Comparison of ENCODE assay signal across 41 cellular contexts in the genomic region with DNA sequence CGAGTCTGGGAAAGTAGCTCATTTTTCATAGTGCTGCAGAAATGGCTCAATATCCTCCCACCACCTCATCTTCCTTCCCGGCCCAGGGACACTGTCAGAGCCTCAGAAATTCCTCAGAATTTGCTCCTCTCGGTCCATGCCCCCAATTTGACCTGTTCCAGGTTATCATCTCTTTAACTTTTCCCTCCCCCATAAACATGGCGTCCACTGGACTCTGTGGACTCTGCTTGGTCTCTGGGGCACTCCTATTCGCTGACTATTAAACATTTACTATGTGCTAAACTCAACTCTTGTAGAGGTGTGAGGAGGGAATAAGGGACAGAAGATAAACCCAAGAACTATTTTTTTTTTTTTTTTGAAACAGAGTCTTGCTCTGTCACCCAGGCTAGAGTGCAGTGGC. TPM values are rescaled to one million over a fixed set of nuclear protein-coding genes. Genes with fewer than 3 reads are reported as not detected.
"Had no signal": no experiment of that assay in that cellular context is flagged by ENCODE, and none has a peak within 500 bp of the region (broad histone marks: within the 10 kb centered on the region; RNA-seq: fewer than 3 reads in every experiment).

No MANE protein-coding gene starts in this region.

- H3K27ac ChIP-seq: ascending aorta, cardiac muscle cell, colonic mucosa, gastroesophageal sphincter, left lung, pancreas, prostate gland, sigmoid colon, suprapubic skin, VCaP had no signal

- H3K9me3 Mint-ChIP-seq: activated naive CD4-positive, alpha-beta T cell treated with anti-CD3 and anti-CD28 coated beads for 36 hours; activated naive CD8-positive, alpha-beta T cell treated with anti-CD3 and anti-CD28 coated beads, Interleukin-2, amount 10 ng/mL, durations not matched to agents 7 days and 5 days; activated T-helper 1 cell treated with anti-CD3 and anti-CD28 coated beads, Interleukin-12 subunit alpha, Interleukin-12 subunit beta, Interleukin-2, Interleukin-4 antibody, amounts not matched to agents 30 ng/mL and 10 ng/mL and 1 ng/mL, durations not matched to agents 14 hours and 24 hours and 36 hours had no signal

- ATAC-seq: gastroesophageal sphincter, left lung, pancreas had no signal

- H3K27ac Mint-ChIP-seq: activated CD4-positive, alpha-beta memory T cell treated with anti-CD3 and anti-CD28 coated beads for 36 hours; activated naive CD4-positive, alpha-beta T cell treated with anti-CD3 and anti-CD28 coated beads for 36 hours; activated naive CD8-positive, alpha-beta T cell treated with anti-CD3 and anti-CD28 coated beads, Interleukin-2, amount 10 ng/mL, durations not matched to agents 7 days and 5 days; activated T-helper 1 cell treated with anti-CD3 and anti-CD28 coated beads, Interleukin-12 subunit alpha, Interleukin-12 subunit beta, Interleukin-2, Interleukin-4 antibody, amounts not matched to agents 30 ng/mL and 10 ng/mL and 1 ng/mL, durations not matched to agents 14 hours and 24 hours and 36 hours; immature natural killer cell had no signal

- H3K36me3 Mint-ChIP-seq: activated CD4-positive, alpha-beta memory T cell treated with anti-CD3 and anti-CD28 coated beads for 36 hours; brain; immature natural killer cell had no signal

- H3K4me1 ChIP-seq: colonic mucosa, gastroesophageal sphincter, pancreas, prostate gland, sigmoid colon had no signal

- H3K27me3 ChIP-seq: ascending aorta, cardiac muscle cell, colonic mucosa, gastroesophageal sphincter, left lung, pancreas, sigmoid colon, suprapubic skin, tibial nerve had no signal

- H3K4me3 Mint-ChIP-seq: activated CD4-positive, alpha-beta memory T cell treated with anti-CD3 and anti-CD28 coated beads for 36 hours; activated naive CD4-positive, alpha-beta T cell treated with anti-CD3 and anti-CD28 coated beads for 36 hours; activated naive CD8-positive, alpha-beta T cell treated with anti-CD3 and anti-CD28 coated beads, Interleukin-2, amount 10 ng/mL, durations not matched to agents 7 days and 5 days; activated T-helper 1 cell treated with anti-CD3 and anti-CD28 coated beads, Interleukin-12 subunit alpha, Interleukin-12 subunit beta, Interleukin-2, Interleukin-4 antibody, amounts not matched to agents 30 ng/mL and 10 ng/mL and 1 ng/mL, durations not matched to agents 14 hours and 24 hours and 36 hours; brain; immature natural killer cell had no signal

- H3K4me3 ChIP-seq: ascending aorta, cardiac muscle cell, colonic mucosa, gastroesophageal sphincter, left lung, lung, pancreas, prostate gland, sigmoid colon, smooth muscle cell, suprapubic skin, tibial nerve had no signal

- DNase-seq: activated CD4-positive, alpha-beta memory T cell treated with anti-CD3 and anti-CD28 coated beads for 36 hours; activated CD4-positive, alpha-beta T cell treated with anti-CD3 and anti-CD28 coated beads for 48 hours; activated CD8-positive, alpha-beta memory T cell treated with anti-CD3 and anti-CD28 coated beads, Interleukin-2, amount 50 U/mL, for 4 hours; activated effector memory CD4-positive, alpha-beta T cell treated with anti-CD3 and anti-CD28 coated beads, Interleukin-2, amount 50 U/mL, for 16 hours; activated naive CD4-positive, alpha-beta T cell treated with anti-CD3 and anti-CD28 coated beads for 36 hours; activated naive CD8-positive, alpha-beta T cell treated with anti-CD3 and anti-CD28 coated beads, Interleukin-2, amount 10 ng/mL, durations not matched to agents 7 days and 5 days; activated T-cell treated with anti-CD3 and anti-CD28 coated beads, Interleukin-2, amount 50 U/mL, for 1 hour; cerebellar nuclear complex; colonic mucosa; effector memory CD4-positive, alpha-beta T cell; erythroblast; hypothalamus; immature natural killer cell; kidney; mesendoderm; nucleus accumbens; pancreas; retina; sigmoid colon; stimulated activated CD4-positive, alpha-beta T cell treated with anti-CD3 and anti-CD28 coated beads, Interleukin-2, amount 100 ng/mL, for 24 hours; stimulated activated naive CD4-positive, alpha-beta T cell; T-helper 9 cell had no signal

- H3K4me1 Mint-ChIP-seq: immature natural killer cell had no signal

- H3K36me3 ChIP-seq: ascending aorta, cardiac muscle cell, colonic mucosa, gastroesophageal sphincter, left lung, pancreas, prostate gland, sigmoid colon, suprapubic skin, tibial nerve had no signal

- H3K9me3 ChIP-seq: ascending aorta, colonic mucosa, gastroesophageal sphincter, left lung, pancreas, prostate gland, sigmoid colon, suprapubic skin, tibial nerve had no signal

RNA-seq across cellular contexts. Expression of a gene that starts 8.8 kb away (rescaled TPM):
- total RNA-seq: activated CD4-positive, alpha-beta memory T cell treated with anti-CD3 and anti-CD28 coated beads for 36 hours; activated CD8-positive, alpha-beta memory T cell treated with anti-CD3 and anti-CD28 coated beads for 36 hours; activated naive CD4-positive, alpha-beta T cell treated with anti-CD3 and anti-CD28 coated beads for 36 hours; activated naive CD8-positive, alpha-beta T cell treated with anti-CD3 and anti-CD28 coated beads, Interleukin-2, amount 10 ng/mL, durations not matched to agents 7 days and 5 days; activated T-helper 1 cell treated with anti-CD3 and anti-CD28 coated beads, Interleukin-12 subunit alpha, Interleukin-12 subunit beta, Interleukin-2, Interleukin-4 antibody, amounts not matched to agents 30 ng/mL and 10 ng/mL and 1 ng/mL, durations not matched to agents 14 hours and 24 hours and 36 hours; ascending aorta; cardiac muscle cell; dermis microvascular lymphatic vessel endothelial cell; gastroesophageal sphincter; kidney; left lung; lung; mononuclear cell; myocyte; prostate gland; sigmoid colon; smooth muscle cell; suprapubic skin; T-helper 1 cell treated with Interleukin-12 subunit alpha and Interleukin-12 subunit beta and Interleukin-4 antibody, amounts not matched to agents 30 ng/mL and 1 ng/mL, for 36 hours; tibial nerve; ureter had no signal
- polyA plus RNA-seq: cardiac muscle cell, immature natural killer cell, lung, neural cell, smooth muscle cell had no signal

RNA-seq across cellular contexts. Expression of a gene that starts 56.6 kb away (rescaled TPM):
- total RNA-seq: activated CD4-positive, alpha-beta memory T cell treated with anti-CD3 and anti-CD28 coated beads for 36 hours; activated CD8-positive, alpha-beta memory T cell treated with anti-CD3 and anti-CD28 coated beads for 36 hours; activated naive CD4-positive, alpha-beta T cell treated with anti-CD3 and anti-CD28 coated beads for 36 hours; activated naive CD8-positive, alpha-beta T cell treated with anti-CD3 and anti-CD28 coated beads, Interleukin-2, amount 10 ng/mL, durations not matched to agents 7 days and 5 days; activated T-helper 1 cell treated with anti-CD3 and anti-CD28 coated beads, Interleukin-12 subunit alpha, Interleukin-12 subunit beta, Interleukin-2, Interleukin-4 antibody, amounts not matched to agents 30 ng/mL and 10 ng/mL and 1 ng/mL, durations not matched to agents 14 hours and 24 hours and 36 hours; myocyte; sigmoid colon; T-helper 1 cell treated with Interleukin-12 subunit alpha and Interleukin-12 subunit beta and Interleukin-4 antibody, amounts not matched to agents 30 ng/mL and 1 ng/mL, for 36 hours had no signal
- polyA plus RNA-seq: cardiac muscle cell, immature natural killer cell had no signal
